In the genomic region with DNA sequence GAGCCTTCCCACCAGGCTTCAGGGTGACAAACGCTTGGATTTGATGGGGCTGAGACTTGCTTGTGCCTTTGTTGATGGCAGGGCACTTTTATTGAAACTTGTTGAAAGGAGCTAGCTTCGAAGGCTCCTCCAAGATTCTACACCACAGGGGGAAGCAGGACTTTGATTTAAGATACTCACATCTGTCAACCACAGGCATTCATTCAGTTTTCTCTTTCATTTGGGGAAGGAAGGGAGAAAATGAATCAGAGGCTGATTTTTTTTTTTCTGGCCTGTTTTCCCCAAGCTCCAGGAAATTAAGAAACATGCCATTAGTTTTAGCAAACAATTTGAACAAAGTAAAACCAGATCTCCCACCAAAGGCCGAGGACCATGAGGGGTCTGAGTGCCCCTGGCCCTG, we compare ENCODE assay signal across 21 cellular contexts. TPM values are rescaled to one million over a fixed set of nuclear protein-coding genes. Genes with fewer than 3 reads are reported as not detected.
DNase-seq lines count a peak whose midpoint lies in the region; ATAC-seq and TF ChIP-seq lines count a peak whose summit lies in the region.
"Had no signal": no experiment of that assay in that cellular context is flagged by ENCODE, and none has a peak within 500 bp of the region (broad histone marks: within the 10 kb centered on the region; RNA-seq: fewer than 3 reads in every experiment).

No MANE protein-coding gene starts in this region.

- CTCF ChIA-PET in PC-3 (lab: Charles Lee) = no interaction called here

- peaks cover 27% of the 10 kb centered on the region for H3K36me3 Mint-ChIP-seq in endodermal cell (ENCODE audit: low read depth)

- H3K27me3 ChIP-seq in PC-3 (ENCODE audit: low read length) = no peaks in the 10 kb centered on the region
- H3K27me3 ChIP-seq in endodermal cell (ENCODE audit: control insufficient read depth, insufficient read depth, low read length, poor library complexity, severe bottlenecking) = no peaks in the 10 kb centered on the region
- no peaks in the 10 kb centered on the region for H3K27me3 ChIP-seq in osteoblast (ENCODE audit: insufficient read depth, low read length)
- H3K27me3 ChIP-seq: BE2C, foreskin keratinocyte, pancreas had no signal

- in situ Hi-C loops in ACHN (cut with HindIII; ENCODE audit: low pct_ligation_motif_present, low pct_unique_long_range_greater_than_20kb, low sequenced_read_pairs) = no loop called here

- H3K9ac ChIP-seq in PC-3 (ENCODE audit: low read length) (no peak overlapping the region), endodermal cell (ENCODE audit: extremely low read depth, low read length, poor library complexity, severe bottlenecking) (no peak overlapping the region)

- intact Hi-C loops in PC-3 (cut with micrococcal nuclease) = no loop called here

- H3K9me3 Mint-ChIP-seq in endodermal cell = peaks cover 47% of the 10 kb centered on the region

- TF ChIP-seq CTCF in PC-3 (conservative IDR thresholded peaks at IDR 0.05; ENCODE audit: low read depth, low read length) (no peak), endodermal cell (conservative IDR thresholded peaks at IDR 0.05) (no peak), osteoblast (IDR thresholded peaks at IDR 0.05; ENCODE audit: extremely low read depth, low read depth, low read length) (no peak)

- peaks cover 17% of the 10 kb centered on the region; the same call in 1 of the 2 replicates for H3K9me3 ChIP-seq in PC-3 (ENCODE audit: low read length)
- peaks cover 44% of the 10 kb centered on the region for H3K9me3 ChIP-seq in endodermal cell (ENCODE audit: control insufficient read depth, low read length)
- peaks cover 6% of the 10 kb centered on the region for H3K9me3 ChIP-seq in osteoblast (ENCODE audit: low read depth, low read length)
- H3K9me3 ChIP-seq: BE2C, pancreas had no signal

- H3K4me2 ChIP-seq in PC-3 (ENCODE audit: low read length) (no peak overlapping the region), osteoblast (ENCODE audit: insufficient read depth, low read length) (peak overlapping the region; percentile 8)

- H4K20me1 ChIP-seq in PC-3 (ENCODE audit: low read length) (no peaks in the 10 kb centered on the region), osteoblast (ENCODE audit: insufficient read depth, low read length) (peaks cover 2% of the 10 kb centered on the region)

- WGBS in endodermal cell (ENCODE audit: insufficient coverage in 1 of 2, insufficient read length in 1 of 2), 2 experiments = 62 to 86% methylated on average over 1 to 3 of the region's 3 CpGs

- H3K4me3 Mint-ChIP-seq in endodermal cell = peak overlapping the region; percentile 29
- H3K4me3 Mint-ChIP-seq: activated T-helper 1 cell treated with anti-CD3 and anti-CD28 coated beads, Interleukin-12 subunit alpha, Interleukin-12 subunit beta, Interleukin-2, Interleukin-4 antibody, amounts not matched to agents 30 ng/mL and 10 ng/mL and 1 ng/mL, durations not matched to agents 14 hours and 24 hours and 36 hours had no signal

- H3K4me3 ChIP-seq in PC-3 (ENCODE audit: low read length) (no peak overlapping the region), endodermal cell (ENCODE audit: low read length) (peak overlapping the region; percentile 70), osteoblast (ENCODE audit: insufficient read depth, low read length) (no peak overlapping the region)
- H3K4me3 ChIP-seq: pancreas had no signal

- H2AFZ ChIP-seq in PC-3 (ENCODE audit: low read length) (no peak overlapping the region), osteoblast (ENCODE audit: low read length) (no peak overlapping the region)

- DNase-seq in EH (ENCODE audit: low read depth) (peak; percentile 78), PC-3 (no peak), endodermal cell (no peak), osteoblast (ENCODE audit: insufficient read length, low spot score, missing footprints) (peak; percentile 73), DMS153 treated with DMSO at 0.1 percent for 48 hours (lab: John Stamatoyannopoulos, UW; ENCODE audit: unreplicated experiment) (no peak), ACHN (no peak)
- DNase-seq: activated CD8-positive, alpha-beta memory T cell treated with anti-CD3 and anti-CD28 coated beads for 24 hours; BE2C; caudate nucleus; effector memory CD4-positive, alpha-beta T cell; foreskin keratinocyte; GDM1; NCI-H1694; pancreas; SHP77 treated with DMSO at 0.1 percent for 48 hours; stimulated activated CD4-positive, alpha-beta T cell treated with anti-CD3 and anti-CD28 coated beads, Interleukin-2, amount 100 ng/mL, for 48 hours; T-helper 2 cell had no signal

- H3K36me3 ChIP-seq in PC-3 (ENCODE audit: low read depth, low read length) (peaks cover 17% of the 10 kb centered on the region; the same call in 1 of the 2 replicates), endodermal cell (ENCODE audit: control insufficient read depth, insufficient read depth, low read length) (no peaks in the 10 kb centered on the region), osteoblast (ENCODE audit: insufficient read depth, low read length) (peaks cover 33% of the 10 kb centered on the region)
- H3K36me3 ChIP-seq: BE2C, pancreas had no signal

- H3K27me3 Mint-ChIP-seq in endodermal cell (ENCODE audit: insufficient read depth) = peaks cover 2% of the 10 kb centered on the region

- BruUV-seq in PC-3 (replicated peaks; lab: Mats Ljungman, UMichigan) = no TSS peak

- H3K9me2 ChIP-seq in PC-3 (replicated peaks; ENCODE audit: low read length) = no peaks in the 10 kb centered on the region

- H3F3A ChIP-seq in PC-3 (ENCODE audit: low read length, unreplicated experiment) = no peaks in the 10 kb centered on the region

- POLR2A ChIA-PET in PC-3 (lab: Charles Lee; ENCODE audit: unreplicated experiment) = no interaction called here

- H3K4me1 ChIP-seq in PC-3 (ENCODE audit: insufficient read depth, low read length) (peaks cover 14% of the 10 kb centered on the region), endodermal cell (ENCODE audit: control insufficient read depth, insufficient read depth, low read length) (peaks cover 8% of the 10 kb centered on the region), osteoblast (ENCODE audit: insufficient read depth, low read length) (peaks cover 30% of the 10 kb centered on the region)
- H3K4me1 ChIP-seq: pancreas had no signal

- peaks cover 30% of the 10 kb centered on the region for H3K4me1 Mint-ChIP-seq in endodermal cell

- H3K79me2 ChIP-seq in PC-3 (ENCODE audit: low read length) (no peaks in the 10 kb centered on the region), osteoblast (ENCODE audit: insufficient read depth, low read length) (peaks cover 22% of the 10 kb centered on the region)

- peak overlapping the region; percentile 61 for H3K27ac ChIP-seq in PC-3 (ENCODE audit: low read length)
- peak overlapping the region; percentile 8 for H3K27ac ChIP-seq in endodermal cell (ENCODE audit: low read depth, low read length)
- H3K27ac ChIP-seq in osteoblast (ENCODE audit: low read depth, low read length) = peak overlapping the region; percentile 67
- H3K27ac ChIP-seq: pancreas had no signal

- ATAC-seq in PC-3 (no peak), GM19452 (IDR thresholded peaks at IDR 0.05; ENCODE audit: unreplicated experiment) (no peak), GM18511 (IDR thresholded peaks at IDR 0.05; ENCODE audit: unreplicated experiment) (no peak)
- ATAC-seq: pancreas had no signal

- peak overlapping the region; percentile 88 for H3K27ac Mint-ChIP-seq in endodermal cell
- H3K27ac Mint-ChIP-seq: activated T-helper 1 cell treated with anti-CD3 and anti-CD28 coated beads, Interleukin-12 subunit alpha, Interleukin-12 subunit beta, Interleukin-2, Interleukin-4 antibody, amounts not matched to agents 30 ng/mL and 10 ng/mL and 1 ng/mL, durations not matched to agents 14 hours and 24 hours and 36 hours had no signal

RNA-seq across cellular contexts. Expression of a gene that starts 8.7 kb away (rescaled TPM):
- total RNA-seq in PC-3 (2014; rRNA removed) (2.0 and 4.9 TPM in 2 replicates), endodermal cell (1 to 10 TPM; 6.4 TPM), osteoblast (16.3 and 16.5 TPM in 2 replicates)
- polyA plus RNA-seq in endodermal cell (2013, experiment 1 of 2) = 0.78 TPM
- polyA plus RNA-seq in endodermal cell (2013, experiment 2 of 2) = 1.1 TPM
- total RNA-seq: activated T-helper 1 cell treated with anti-CD3 and anti-CD28 coated beads, Interleukin-12 subunit alpha, Interleukin-12 subunit beta, Interleukin-2, Interleukin-4 antibody, amounts not matched to agents 30 ng/mL and 10 ng/mL and 1 ng/mL, durations not matched to agents 14 hours and 24 hours and 36 hours; temporal lobe had no signal

Comparison
In these comparisons a context has a peak if more than half of its experiments do, and no peak if none do; other contexts are left out.
1. DNase-seq: peak in EH (single experiment) and osteoblast (single experiment); none in PC-3 (single experiment), endodermal cell (single experiment), DMS153 treated with DMSO at 0.1 percent for 48 hours (single experiment) and ACHN (single experiment).
2. H3K27ac ChIP-seq: peak in every context shown above with its lines; median percentile 67 in osteoblast; 61 in PC-3; 8 in endodermal cell.